In genomic region chr7:73842248-73842895, GRCh38 we compare ENCODE assay signal across 8 cellular contexts. TPM values are rescaled to one million over a fixed set of nuclear protein-coding genes. Genes with fewer than 3 reads are reported as not detected.
DNase-seq lines count a peak whose midpoint lies in the region; ATAC-seq, FAIRE-seq and TF ChIP-seq lines count a peak whose summit lies in the region.

A gene with protein sequence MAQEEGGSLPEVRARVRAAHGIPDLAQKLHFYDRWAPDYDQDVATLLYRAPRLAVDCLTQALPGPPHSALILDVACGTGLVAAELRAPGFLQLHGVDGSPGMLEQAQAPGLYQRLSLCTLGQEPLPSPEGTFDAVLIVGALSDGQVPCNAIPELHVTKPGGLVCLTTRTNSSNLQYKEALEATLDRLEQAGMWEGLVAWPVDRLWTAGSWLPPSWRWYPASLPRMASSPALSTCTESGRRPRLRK (minus strand): TSS chr7:73842516. CDS start chr7:73842140, 376 bp downstream.

- no peaks in the 10 kb centered on the region for H3K27me3 ChIP-seq in pancreas
- no peaks in the 10 kb centered on the region for H3K27me3 ChIP-seq in tibial nerve

- no peaks in the 10 kb centered on the region for H3K9me3 Mint-ChIP-seq in activated naive CD8-positive, alpha-beta T cell (ENCODE audit: low read depth)

- peak in 1 of 2 donors; percentile 82 for TF ChIP-seq POLR2A in tibial nerve (IDR thresholded peaks at IDR 0.05)

- H3K27me3 Mint-ChIP-seq in activated naive CD8-positive, alpha-beta T cell = no peaks in the 10 kb centered on the region

- ATAC-seq in HG02588 (IDR thresholded peaks at IDR 0.05; ENCODE audit: unreplicated experiment) (peak; percentile 97), SK-N-SH treated with all-trans-retinoic acid at 6 μM for 48 hours (peak; percentile 98), Right ventricle myocardium inferior (peak; percentile 97), pancreas (peak; percentile 97 to 98 (median 98))

- TF ChIP-seq EP300 in tibial nerve (IDR thresholded peaks at IDR 0.05) = peak in 1 of 2 donors; percentile 88

- H3K4me3 ChIP-seq in pancreas = peak within 1 kb of the TSS; percentile 39 to 62 (median 54)
- H3K4me3 ChIP-seq in tibial nerve = peak within 1 kb of the TSS; percentile 47 to 75 (median 50)

- H3K4me1 ChIP-seq in pancreas (peaks cover 4 to 7% (median 4%) of the 10 kb centered on the region in 3 donors), tibial nerve (peaks cover 0 to 23% (median 3%) of the 10 kb centered on the region in 4 donors)

- no peak for TF ChIP-seq CTCF in GM10266 (IDR thresholded peaks at IDR 0.05; ENCODE audit: control insufficient read depth, insufficient read depth, low read depth, missing control alignments)
- TF ChIP-seq CTCF in pancreas (IDR thresholded peaks at IDR 0.05) = no peak
- TF ChIP-seq CTCF in tibial nerve (IDR thresholded peaks at IDR 0.05) = peak in 1 of 5 experiments; percentile 14

- no peak for FAIRE-seq in pancreas (lab: Jason Lieb, UNC)

- WGBS in pancreas, 2 donors = 1 to 2% methylated on average over 25 to 33 of the region's 35 CpGs
- 2 to 5% methylated on average over 15 to 31 of the region's 35 CpGs for WGBS in tibial nerve, 2 donors

- H3K36me3 Mint-ChIP-seq in activated naive CD8-positive, alpha-beta T cell = no peaks in the 10 kb centered on the region

- H3K4me3 Mint-ChIP-seq in activated naive CD8-positive, alpha-beta T cell = peak within 1 kb of the TSS; percentile 85

- DNase-seq in GM10266 (ENCODE audit: extremely low spot score) (peak; percentile 97), NCI-H1092 (lab: John Stamatoyannopoulos, UW) (peak; percentile 94), Right ventricle myocardium inferior (ENCODE audit: missing footprints) (peak; percentile 95), pancreas (peak; percentile 93 to 97 (median 94)), tibial nerve (ENCODE audit: low spot score in 2 of 2) (peak; percentile 88 to 92)

- peaks cover 11% of the 10 kb centered on the region for H3K4me1 Mint-ChIP-seq in activated naive CD8-positive, alpha-beta T cell (ENCODE audit: low read depth)

- H3K27ac Mint-ChIP-seq in activated naive CD8-positive, alpha-beta T cell = peak within 1 kb of the TSS; percentile 58

- H3K27ac ChIP-seq in pancreas (peak within 1 kb of the TSS; percentile 42 to 82 (median 62)), tibial nerve (peak within 1 kb of the TSS; percentile 66 to 91 (median 79))

- intact Hi-C loops in Right ventricle myocardium inferior (cut with DNase I) (no loop called here), pancreas (cut with DNase I) (no loop called here)

- H3K9me3 ChIP-seq in pancreas (no peaks in the 10 kb centered on the region), tibial nerve (no peaks in the 10 kb centered on the region)

- no peaks in the 10 kb centered on the region for H3K36me3 ChIP-seq in pancreas
- H3K36me3 ChIP-seq in tibial nerve = no peaks in the 10 kb centered on the region

TF ChIP-seq in SK-N-SH treated with all-trans-retinoic acid at 6 μM for 48 hours, 23 proteins besides CTCF, POLR2A, EP300 and RAD21:
- no peak for TF ChIP-seq ARNTL (CRISPR knock-in tag; IDR thresholded peaks at IDR 0.05; ENCODE audit: borderline replicate concordance, low read depth)
- TF ChIP-seq BACH2 (CRISPR knock-in tag; IDR thresholded peaks at IDR 0.05; ENCODE audit: borderline replicate concordance) = no peak
- TF ChIP-seq CSDC2 (CRISPR knock-in tag; IDR thresholded peaks at IDR 0.05) = no peak
- TF ChIP-seq, protein P1, sequence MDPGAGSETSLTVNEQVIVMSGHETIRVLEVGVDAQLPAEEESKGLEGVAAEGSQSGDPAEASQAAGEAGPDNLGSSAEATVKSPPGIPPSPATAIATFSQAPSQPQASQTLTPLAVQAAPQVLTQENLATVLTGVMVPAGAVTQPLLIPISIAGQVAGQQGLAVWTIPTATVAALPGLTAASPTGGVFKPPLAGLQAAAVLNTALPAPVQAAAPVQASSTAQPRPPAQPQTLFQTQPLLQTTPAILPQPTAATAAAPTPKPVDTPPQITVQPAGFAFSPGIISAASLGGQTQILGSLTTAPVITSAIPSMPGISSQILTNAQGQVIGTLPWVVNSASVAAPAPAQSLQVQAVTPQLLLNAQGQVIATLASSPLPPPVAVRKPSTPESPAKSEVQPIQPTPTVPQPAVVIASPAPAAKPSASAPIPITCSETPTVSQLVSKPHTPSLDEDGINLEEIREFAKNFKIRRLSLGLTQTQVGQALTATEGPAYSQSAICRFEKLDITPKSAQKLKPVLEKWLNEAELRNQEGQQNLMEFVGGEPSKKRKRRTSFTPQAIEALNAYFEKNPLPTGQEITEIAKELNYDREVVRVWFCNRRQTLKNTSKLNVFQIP (CRISPR knock-in tag; IDR thresholded peaks at IDR 0.05; ENCODE audit: borderline replicate concordance, low read depth) = no peak
- TF ChIP-seq ZFP30 (CRISPR knock-in tag; IDR thresholded peaks at IDR 0.05) = no peak
- TF ChIP-seq ZNF8 (CRISPR knock-in tag; IDR thresholded peaks at IDR 0.05) = no peak
- no peak for TF ChIP-seq ZFP3 (CRISPR knock-in tag; IDR thresholded peaks at IDR 0.05)
- TF ChIP-seq ZNF565 (CRISPR knock-in tag; conservative IDR thresholded peaks at IDR 0.05; ENCODE audit: low read depth) = no peak

RNA-seq across cellular contexts. Expression of the gene that starts here (rescaled TPM):
- 0.27 TPM for total RNA-seq in Right ventricle myocardium inferior
- total RNA-seq in pancreas = 10 to 100 TPM in 1 of 6 donors, 1 to 10 TPM in 5; 3.0 to 11.2 (median 4.7) TPM
- 1 to 10 TPM; 5.6 to 6.6 TPM for polyA plus RNA-seq in pancreas
- 1 to 10 TPM in 3 of 4 donors, not detected in 1; 3.6 to 9.2 (median 9.0) TPM for total RNA-seq in tibial nerve

Comparison
In these comparisons a context has a peak if more than half of its experiments do, and no peak if none do; other contexts are left out.
1. Peak in every context shown above with its lines: DNase-seq, ATAC-seq, H3K4me3 ChIP-seq and H3K27ac ChIP-seq.
2. Peak in DNase-seq and ATAC-seq in Right ventricle myocardium inferior; RNA of the gene not detected or under 1 TPM.